In the genomic region with DNA sequence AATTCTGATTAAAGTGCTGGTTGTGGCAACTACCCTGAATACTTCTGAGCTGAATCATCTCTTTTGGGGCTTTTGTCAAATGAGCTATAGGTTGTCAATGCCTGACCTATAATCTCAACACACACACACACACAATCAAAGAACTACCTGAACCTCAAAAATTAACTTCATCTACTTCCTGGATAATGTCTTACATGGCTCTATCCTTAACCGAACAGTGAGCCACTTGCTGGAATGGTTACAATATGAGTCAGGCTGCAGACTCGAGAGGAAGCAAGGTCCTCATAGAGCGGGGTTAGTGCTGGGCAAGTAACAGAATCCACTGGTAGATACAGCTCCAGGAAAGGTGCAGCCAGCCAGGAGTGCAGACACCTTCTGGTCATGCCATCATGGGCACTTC, we compare ENCODE assay signal across 9 cellular contexts.
DNase-seq lines count a peak whose midpoint lies in the region; ATAC-seq and TF ChIP-seq lines count a peak whose summit lies in the region.
"Had no signal": no experiment of that assay in that cellular context is flagged by ENCODE, and none has a peak within 500 bp of the region (broad histone marks: within the 10 kb centered on the region; RNA-seq: fewer than 3 reads in every experiment).

No MANE protein-coding gene starts in this region.

- H4K20me1 ChIP-seq in MM.1S (ENCODE audit: insufficient read depth, low read length): no peaks in the 10 kb centered on the region

- no peak for TF ChIP-seq CTCF in MM.1S (IDR thresholded peaks at IDR 0.05; ENCODE audit: low read length)

- no peaks in the 10 kb centered on the region for H3K36me3 ChIP-seq in MM.1S (replicated peaks; ENCODE audit: insufficient read depth, low read length)
- H3K36me3 ChIP-seq: cardiac muscle cell had no signal

- peak; percentile 84 for DNase-seq in HCEC 1CT
- DNase-seq in amniotic epithelial cell (ENCODE audit: low read depth): peak; percentile 87
- peak in 1 of 3 donors; percentile 38 for DNase-seq in right cardiac atrium
- peak in 3 of 49 donors; percentile 6 to 30 (median 25) for DNase-seq in substantia nigra (lab: John Stamatoyannopoulos, UW)
- DNase-seq in MM.1S: no peak
- DNase-seq in middle frontal gyrus (ENCODE audit: extremely low spot score, low spot score): no peak

- H3K9me3 ChIP-seq in right cardiac atrium (ENCODE audit: control insufficient read depth, low read length) (no peaks in the 10 kb centered on the region), MM.1S (replicated peaks; ENCODE audit: insufficient read depth, low read length) (no peaks in the 10 kb centered on the region)

- H3K27ac ChIP-seq in right cardiac atrium (ENCODE audit: low read length) (peak overlapping the region; percentile 77), substantia nigra (ENCODE audit: low read depth, low read length, poor library complexity, severe bottlenecking) (peak overlapping the region; percentile 7), MM.1S (ENCODE audit: low read length) (no peak overlapping the region)
- H3K27ac ChIP-seq: cardiac muscle cell had no signal

- H2AFZ ChIP-seq in MM.1S (ENCODE audit: low read length): no peak overlapping the region

- no peak overlapping the region for H3K4me2 ChIP-seq in MM.1S (ENCODE audit: low read depth, low read length)

- intact Hi-C loops in right cardiac atrium (cut with DNase I): loop anchor here in 3 of 4 donors (5.0 to 10.0 kb wide), 3 partner anchors 44 to 129 kb away; no protein-coding TSS in a partner anchor

- no peak overlapping the region for H3K9ac ChIP-seq in MM.1S (ENCODE audit: low read length)

- peaks cover 53% of the 10 kb centered on the region for H3K79me2 ChIP-seq in MM.1S (ENCODE audit: low read length)

- H3K27me3 ChIP-seq in right cardiac atrium (ENCODE audit: control insufficient read depth, insufficient read depth) (no peaks in the 10 kb centered on the region), MM.1S (replicated peaks; ENCODE audit: insufficient read depth, low read length) (no peaks in the 10 kb centered on the region)
- H3K27me3 ChIP-seq: cardiac muscle cell had no signal

- peak; percentile 75 to 88 for ATAC-seq in right cardiac atrium
- no peak for ATAC-seq in HG03175 (IDR thresholded peaks at IDR 0.05; ENCODE audit: unreplicated experiment)
- ATAC-seq in activated CD4-positive, CD25-positive, alpha-beta regulatory T cell treated with anti-CD3 and anti-CD28 coated beads, Interleukin-2, amount 50 U/mL, for 24 hours: no peak

- H3K4me3 ChIP-seq in right cardiac atrium (ENCODE audit: low read length) (no peak overlapping the region), MM.1S (ENCODE audit: low read length) (no peak overlapping the region)
- H3K4me3 ChIP-seq: cardiac muscle cell had no signal

- peaks cover 4% of the 10 kb centered on the region for H3K4me1 ChIP-seq in right cardiac atrium (ENCODE audit: control insufficient read depth, insufficient read depth, low read length)
- no peaks in the 10 kb centered on the region; the same call in 1 of the 2 replicates for H3K4me1 ChIP-seq in MM.1S (ENCODE audit: low read length)

- no peaks in the 10 kb centered on the region for H3F3A ChIP-seq in MM.1S (ENCODE audit: insufficient read depth, low read length)

- no peaks in the 10 kb centered on the region for H3K9me2 ChIP-seq in MM.1S (replicated peaks; ENCODE audit: insufficient read depth, low read length)

- WGBS in right cardiac atrium: 29% methylated on average over 3 of the region's 3 CpGs

Comparison
In these comparisons a context has a peak if more than half of its experiments do, and no peak if none do; other contexts are left out.
1. DNase-seq: peak in HCEC 1CT (single experiment) and amniotic epithelial cell (single experiment); none in MM.1S (single experiment) and middle frontal gyrus (single experiment).
2. ATAC-seq: peak in right cardiac atrium (2 of 2); none in HG03175 (single experiment) and activated CD4-positive, CD25-positive, alpha-beta regulatory T cell treated with anti-CD3 and anti-CD28 coated beads, Interleukin-2, amount 50 U/mL, for 24 hours (0 of 2).